2 cellular contexts compared by ENCODE assay signal in genomic region chr1:36154765-36155559, GRCh38.
A peak's percentile ranks its signal among the peaks of the same experiment; 100 is the strongest.
TF ChIP-seq lines count a peak whose summit lies in the region.

No MANE protein-coding gene starts in this region.

TF ChIP-seq in K562, 482 proteins besides CTCF, POLR2A, EP300 and RAD21 (continues in another document):
- TF ChIP-seq MYC (IDR thresholded peaks at IDR 0.05; ENCODE audit: low read depth, low read length) = no peak
- TF ChIP-seq MYC (CRISPR knock-in tag; IDR thresholded peaks at IDR 0.05; ENCODE audit: borderline replicate concordance, low read depth) = no peak
- TF ChIP-seq ZHX1 (conservative IDR thresholded peaks at IDR 0.05; ENCODE audit: low read length) = no peak
- no peak for TF ChIP-seq E2F8 (IDR thresholded peaks at IDR 0.05; ENCODE audit: low read depth, partially characterized antibody)
- TF ChIP-seq SMARCB1 (IDR thresholded peaks at IDR 0.05; ENCODE audit: insufficient read length, low read depth) = peak; percentile 28
- TF ChIP-seq KAT8 (IDR thresholded peaks at IDR 0.05; ENCODE audit: low read depth) = no peak
- no peak for TF ChIP-seq ATF3 (IDR thresholded peaks at IDR 0.05)
- TF ChIP-seq ATF3 (CRISPR knock-in tag; conservative IDR thresholded peaks at IDR 0.05) = no peak; the same call in 1 of the 2 replicates
- TF ChIP-seq FOXA3 (CRISPR knock-in tag; conservative IDR thresholded peaks at IDR 0.05 in 1 of 2, IDR thresholded peaks at IDR 0.05 in 1 of 2) = 0 out of 4 replicates have a peak, but pooled peaks of 1 of the 2 experiments have one; percentile 59
- 0 out of 2 replicates have a peak, but pooled peaks have one; percentile 3 for TF ChIP-seq TFAP4 (CRISPR knock-in tag; IDR thresholded peaks at IDR 0.05; ENCODE audit: borderline replicate concordance)
- TF ChIP-seq AFF4 (CRISPR knock-in tag; IDR thresholded peaks at IDR 0.05) = no peak
- TF ChIP-seq ZNF212 (CRISPR knock-in tag; IDR thresholded peaks at IDR 0.05) = 0 out of 2 replicates have a peak, but pooled peaks have one; percentile 28
- no peak for TF ChIP-seq POU5F1 (IDR thresholded peaks at IDR 0.05; ENCODE audit: borderline replicate concordance, low read depth, low read length, partially characterized antibody)

TF ChIP-seq in liver, 16 proteins besides CTCF, POLR2A, EP300 and RAD21:
- TF ChIP-seq RXRA (IDR thresholded peaks at IDR 0.05) (peak in 1 of 2 donors; percentile 13), FOXA2 (IDR thresholded peaks at IDR 0.05) (no peak)
